In genomic region chr2:85583667-85584353, GRCh38 we compare ENCODE assay signal across 9 cellular contexts.
DNase-seq lines count a peak whose midpoint lies in the region; ATAC-seq and TF ChIP-seq lines count a peak whose summit lies in the region.
"Had no signal": no experiment of that assay in that cellular context is flagged by ENCODE, and none has a peak within 500 bp of the region (broad histone marks: within the 10 kb centered on the region; RNA-seq: fewer than 3 reads in every experiment).

No MANE protein-coding gene starts in this region.

- in situ Hi-C loops in astrocyte of the spinal cord (cut with HindIII; ENCODE audit: low sequenced_read_pairs), result no loop called here

- H3K9ac ChIP-seq in muscle layer of colon (ENCODE audit: low read length), result peak overlapping the region; percentile 30
- H3K9ac ChIP-seq: KMS-11 had no signal

- H3K4me3 ChIP-seq in astrocyte of the spinal cord (ENCODE audit: low read depth, low read length) (peak overlapping the region; percentile 51), muscle layer of colon (ENCODE audit: low read depth in 1 of 2, low read length in 2 of 2) (peak overlapping the region; percentile 73 to 94)

- peak; percentile 10 for ATAC-seq in GM18505 (IDR thresholded peaks at IDR 0.05; ENCODE audit: unreplicated experiment)
- peak; percentile 2 for ATAC-seq in HG03045 (IDR thresholded peaks at IDR 0.05; ENCODE audit: unreplicated experiment)
- ATAC-seq in GM21529 (IDR thresholded peaks at IDR 0.05; ENCODE audit: unreplicated experiment), result no peak

- TF ChIP-seq POLR2A in GM18505 (IDR thresholded peaks at IDR 0.05; ENCODE audit: borderline replicate concordance, extremely low read depth, insufficient read depth, insufficient read length), result no peak

- no peak for TF ChIP-seq CTCF in astrocyte of the spinal cord (IDR thresholded peaks at IDR 0.05; ENCODE audit: low read depth, low read length)

- no peaks in the 10 kb centered on the region for H3K36me3 ChIP-seq in muscle layer of colon (ENCODE audit: insufficient read depth, low read length)

- H3K27me3 ChIP-seq in muscle layer of colon (ENCODE audit: control insufficient read depth in 1 of 2, insufficient read depth in 2 of 2, low read length in 2 of 2), result no peaks in the 10 kb centered on the region

- DNase-seq in astrocyte of the spinal cord (ENCODE audit: low read depth, low spot score), result no peak
- no peak for DNase-seq in NCI-H2107 (lab: John Stamatoyannopoulos, UW)
- DNase-seq in NCI-H226, result no peak
- DNase-seq in RPMI8226, result no peak

- peaks cover 29% of the 10 kb centered on the region for H3K4me1 ChIP-seq in muscle layer of colon (ENCODE audit: insufficient read depth, low read length)

- H3K27ac ChIP-seq in muscle layer of colon (ENCODE audit: low read depth, low read length), result peak overlapping the region; percentile 37
- H3K27ac ChIP-seq: KMS-11 had no signal

- H3K9me3 ChIP-seq in muscle layer of colon (ENCODE audit: low read length), result no peaks in the 10 kb centered on the region
